10 cellular contexts compared by ENCODE assay signal in genomic region chr3:47443611-47443995, GRCh38. TPM values are rescaled to one million over a fixed set of nuclear protein-coding genes. Genes with fewer than 3 reads are reported as not detected.
DNase-seq lines count a peak whose midpoint lies in the region; ATAC-seq and TF ChIP-seq lines count a peak whose summit lies in the region.
"Had no signal": no experiment of that assay in that cellular context is flagged by ENCODE, and none has a peak within 500 bp of the region (broad histone marks: within the 10 kb centered on the region; RNA-seq: fewer than 3 reads in every experiment).

No MANE protein-coding gene starts in this region.

- H3K27ac ChIP-seq in CD8-positive, alpha-beta T cell (ENCODE audit: low read depth, low read length), result no peak overlapping the region
- peak overlapping the region; percentile 58 to 87 (median 68) for H3K27ac ChIP-seq in heart right ventricle
- peak overlapping the region; percentile 91 for H3K27ac ChIP-seq in psoas muscle

- DNase-seq in CD8-positive, alpha-beta T cell, result no peak
- DNase-seq in heart right ventricle (no peak), psoas muscle (no peak), GF-D8 (lab: John Stamatoyannopoulos, UW) (no peak)
- no peak for DNase-seq in stimulated activated CD4-positive, alpha-beta T cell treated with anti-CD3 and anti-CD28 coated beads, Interleukin-2, amount 100 ng/mL, for 48 hours
- no peak for DNase-seq in effector CD4-positive, alpha-beta T cell
- DNase-seq: DND-41, immature natural killer cell had no signal

- H3K4me3 Mint-ChIP-seq in CD8-positive, alpha-beta T cell, result no peak overlapping the region
- H3K4me3 Mint-ChIP-seq: immature natural killer cell had no signal

- H3K4me3 ChIP-seq in CD8-positive, alpha-beta T cell (ENCODE audit: low read depth, low read length), result no peak overlapping the region
- H3K4me3 ChIP-seq in WI38 (ENCODE audit: low read depth, low read length), result peak overlapping the region; percentile 22; the same call in 1 of the 2 replicates
- H3K4me3 ChIP-seq in heart right ventricle, result no peak overlapping the region
- H3K4me3 ChIP-seq in psoas muscle, result peak overlapping the region; percentile 30

- H3K4me1 Mint-ChIP-seq in CD8-positive, alpha-beta T cell (ENCODE audit: low read depth), result peaks cover 20% of the 10 kb centered on the region

- no peaks in the 10 kb centered on the region for H3K9me3 ChIP-seq in CD8-positive, alpha-beta T cell (ENCODE audit: low read length)
- peaks cover 0 to 8% (median 0%) of the 10 kb centered on the region in 11 donors for H3K9me3 ChIP-seq in heart right ventricle
- no peaks in the 10 kb centered on the region for H3K9me3 ChIP-seq in psoas muscle

- WGBS in heart right ventricle, 2 donors, result 54 to 67% methylated on average over 5 of the region's 5 CpGs
- 25 to 35% (median 28%) methylated on average over 5 of the region's 5 CpGs for WGBS in psoas muscle, 3 donors

- H3K27me3 ChIP-seq in CD8-positive, alpha-beta T cell (ENCODE audit: insufficient read depth, low read length), result no peaks in the 10 kb centered on the region
- H3K27me3 ChIP-seq in heart right ventricle, result no peaks in the 10 kb centered on the region
- H3K27me3 ChIP-seq in psoas muscle (ENCODE audit: insufficient read depth in 3 of 3, low read length in 2 of 3), result no peaks in the 10 kb centered on the region

- H3K27me3 Mint-ChIP-seq in CD8-positive, alpha-beta T cell (ENCODE audit: low read depth), result no peaks in the 10 kb centered on the region

- POLR2A ChIA-PET in CD8-positive, alpha-beta T cell (lab: Charles Lee), result no interaction called here

- peaks cover 14% of the 10 kb centered on the region for H3K36me3 ChIP-seq in CD8-positive, alpha-beta T cell (ENCODE audit: insufficient read depth, low read length)
- peaks cover 0 to 41% (median 0%) of the 10 kb centered on the region in 9 donors for H3K36me3 ChIP-seq in heart right ventricle
- H3K36me3 ChIP-seq in psoas muscle (ENCODE audit: insufficient read depth in 1 of 2, low read depth in 1 of 2), result peaks cover 3 to 36% of the 10 kb centered on the region in 2 donors

- intact Hi-C loops in CD8-positive, alpha-beta T cell (cut with DNase I, micrococcal nuclease), result no loop called here
- intact Hi-C loops in heart right ventricle (cut with DNase I) (loop anchor here in 2 of 10 donors (5.0 kb wide), 1 partner anchor 34 kb away; the partner anchor contains the start of gene SCAP (in 2 of the 2)), psoas muscle (cut with DNase I) (loop anchor here in 1 of 2 donors (2.0 kb wide), 1 partner anchor 31 kb away; the partner anchor contains the start of gene SCAP)

- no peak for TF ChIP-seq CTCF in CD8-positive, alpha-beta T cell (IDR thresholded peaks at IDR 0.05)
- TF ChIP-seq CTCF in WI38 (IDR thresholded peaks at IDR 0.05; ENCODE audit: low read depth, low read length) (no peak), heart right ventricle (IDR thresholded peaks at IDR 0.05) (no peak), psoas muscle (IDR thresholded peaks at IDR 0.05) (no peak)

- H3K27ac Mint-ChIP-seq in CD8-positive, alpha-beta T cell, result peak overlapping the region; percentile 53

- no peak for ATAC-seq in CD8-positive, alpha-beta T cell
- ATAC-seq in heart right ventricle (peak; percentile 6 to 42 (median 22)), psoas muscle (peak; percentile 28 to 48 (median 41)), GM18907 (IDR thresholded peaks at IDR 0.05; ENCODE audit: unreplicated experiment) (no peak)

- peaks cover 6% of the 10 kb centered on the region for H3K9me3 Mint-ChIP-seq in CD8-positive, alpha-beta T cell
- H3K9me3 Mint-ChIP-seq: immature natural killer cell had no signal

- H3K36me3 Mint-ChIP-seq in CD8-positive, alpha-beta T cell, result peaks cover 45% of the 10 kb centered on the region

- H3K4me1 ChIP-seq in CD8-positive, alpha-beta T cell (ENCODE audit: insufficient read depth, low read length), result no peaks in the 10 kb centered on the region
- peaks cover 0 to 24% (median 17%) of the 10 kb centered on the region in 9 donors for H3K4me1 ChIP-seq in heart right ventricle
- peaks cover 28% of the 10 kb centered on the region for H3K4me1 ChIP-seq in psoas muscle

- CTCF ChIA-PET in CD8-positive, alpha-beta T cell (lab: Charles Lee), result no interaction called here

RNA-seq across cellular contexts. Expression of gene SCAP, which starts 32.1 kb away (rescaled TPM):
- 10 to 100 TPM; 72.8 to 76.6 TPM for total RNA-seq in CD8-positive, alpha-beta T cell
- total RNA-seq in heart right ventricle (10 to 100 TPM; 31.7 to 56.7 (median 40.4) TPM), psoas muscle (10 to 100 TPM; 34.7 to 47.5 (median 40.7) TPM)
- polyA plus RNA-seq in heart right ventricle (10 to 100 TPM; 38.8 to 44.0 TPM), psoas muscle (10 to 100 TPM; 18.9 to 29.8 (median 20.7) TPM)

Comparison
In these comparisons a context has a peak if more than half of its experiments do, and no peak if none do; other contexts are left out.
1. ATAC-seq: peak in heart right ventricle (8 of 8) and psoas muscle (4 of 4); none in CD8-positive, alpha-beta T cell (single experiment) and GM18907 (single experiment).
2. H3K4me3 ChIP-seq: peak in WI38 (single experiment) and psoas muscle (single experiment); none in CD8-positive, alpha-beta T cell (single experiment) and heart right ventricle (0 of 10).